Comparison of ENCODE assay signal across 8 cellular contexts in the genomic region with DNA sequence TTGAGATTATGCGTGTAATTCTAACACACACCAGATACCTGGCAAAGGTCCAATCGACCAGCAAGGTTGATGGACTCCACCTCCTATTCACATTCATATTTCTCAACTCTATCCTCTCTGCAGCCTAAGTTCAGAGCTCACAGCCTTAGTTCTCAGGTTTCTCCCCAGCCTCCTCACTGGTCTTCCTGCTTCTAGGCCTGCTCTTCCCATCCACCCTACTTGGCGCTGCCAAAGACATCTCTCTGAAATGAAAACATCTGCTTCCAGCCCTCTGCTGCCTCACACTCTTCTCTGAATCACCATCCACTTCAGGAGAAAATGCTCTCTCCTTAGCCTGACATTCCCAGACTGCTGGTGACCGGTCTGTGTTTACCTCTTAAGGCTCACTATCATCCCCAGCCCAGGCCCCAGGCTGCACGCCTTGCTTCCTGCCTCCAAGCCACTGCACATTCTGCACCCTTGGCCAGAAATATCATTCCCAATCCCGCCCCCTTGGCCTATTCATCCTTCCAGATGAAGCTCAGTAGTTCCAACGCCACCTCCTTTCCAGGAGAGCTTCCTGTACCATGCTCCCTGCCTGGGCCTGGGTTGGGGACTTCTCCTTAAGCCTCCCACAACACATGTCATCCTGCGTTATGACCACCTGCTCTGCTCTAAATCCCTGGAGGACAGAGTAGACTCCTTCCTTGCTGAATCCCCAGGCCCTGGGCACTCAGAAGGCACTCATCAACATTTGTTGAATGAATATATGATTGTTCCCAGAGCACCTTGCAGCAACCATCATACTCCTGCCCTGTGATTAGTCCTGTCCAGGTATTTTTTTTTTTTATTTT. TPM values are rescaled to one million over a fixed set of nuclear protein-coding genes. Genes with fewer than 3 reads are reported as not detected.
DNase-seq lines count a peak whose midpoint lies in the region; ATAC-seq and TF ChIP-seq lines count a peak whose summit lies in the region.

No MANE protein-coding gene starts in this region.

- H3K9me3 ChIP-seq in cardiac muscle cell (ENCODE audit: low read depth): no peaks in the 10 kb centered on the region
- H3K9me3 ChIP-seq in ascending aorta: no peaks in the 10 kb centered on the region
- no peaks in the 10 kb centered on the region for H3K9me3 ChIP-seq in liver (ENCODE audit: control insufficient read depth in 4 of 4, low read length in 3 of 4)

- intact Hi-C loops in Right ventricle myocardium inferior (cut with DNase I): no loop called here
- intact Hi-C loops in ascending aorta (cut with DNase I): no loop called here

- ATAC-seq in Right ventricle myocardium inferior: no peak
- ATAC-seq in GM21825 (IDR thresholded peaks at IDR 0.05; ENCODE audit: unreplicated experiment): no peak
- no peak for ATAC-seq in HG02588 (IDR thresholded peaks at IDR 0.05; ENCODE audit: unreplicated experiment)
- no peak for ATAC-seq in HG03457 (IDR thresholded peaks at IDR 0.05; ENCODE audit: unreplicated experiment)
- no peak for ATAC-seq in GM19351 (IDR thresholded peaks at IDR 0.05; ENCODE audit: unreplicated experiment)

- no peaks in the 10 kb centered on the region for H3K27me3 ChIP-seq in cardiac muscle cell
- H3K27me3 ChIP-seq in ascending aorta: no peaks in the 10 kb centered on the region
- H3K27me3 ChIP-seq in liver (ENCODE audit: control insufficient read depth in 4 of 4, insufficient read depth in 4 of 4, low read length in 3 of 4): no peaks in the 10 kb centered on the region

- H3K27ac ChIP-seq in cardiac muscle cell: peak overlapping the region; percentile 77
- H3K27ac ChIP-seq in ascending aorta: peak overlapping the region; percentile 40 to 78
- peak overlapping the region; percentile 2 to 36 for H3K27ac ChIP-seq in liver (ENCODE audit: low read depth in 1 of 2, low read length in 2 of 2)

- no peaks in the 10 kb centered on the region for H3K36me3 ChIP-seq in cardiac muscle cell
- no peaks in the 10 kb centered on the region for H3K36me3 ChIP-seq in ascending aorta
- H3K36me3 ChIP-seq in liver (ENCODE audit: control insufficient read depth in 4 of 4, insufficient read depth in 3 of 4, low read depth in 1 of 4, low read length in 3 of 4): no peaks in the 10 kb centered on the region

- H3K4me3 ChIP-seq in cardiac muscle cell (no peak overlapping the region), ascending aorta (no peak overlapping the region), liver (ENCODE audit: low read depth in 1 of 3, low read length in 3 of 3) (no peak overlapping the region)

- TF ChIP-seq RAD21 in liver (IDR thresholded peaks at IDR 0.05): no peak

- 62% methylated on average over 8 of the region's 8 CpGs for WGBS in liver

- TF ChIP-seq CTCF in cardiac muscle cell (IDR thresholded peaks at IDR 0.05; ENCODE audit: low read depth, low read length) (no peak), ascending aorta (IDR thresholded peaks at IDR 0.05) (no peak), liver (IDR thresholded peaks at IDR 0.05; ENCODE audit: low read depth, low read length, missing input control) (no peak)

- H3K9ac ChIP-seq in liver (ENCODE audit: low read depth in 1 of 2, low read length in 2 of 2): no peak overlapping the region

- peak; percentile 52 to 91 for DNase-seq in cardiac muscle cell (ENCODE audit: low read depth in 1 of 2, low spot score in 1 of 2)
- DNase-seq in Right ventricle myocardium inferior (ENCODE audit: missing footprints): no peak
- no peak for DNase-seq in ascending aorta (ENCODE audit: low spot score in 2 of 2)

- H3K4me1 ChIP-seq in cardiac muscle cell (ENCODE audit: low read depth) (peaks cover 37% of the 10 kb centered on the region), ascending aorta (peaks cover 0 to 16% of the 10 kb centered on the region in 2 donors), liver (ENCODE audit: control insufficient read depth in 4 of 4, insufficient read depth in 4 of 4, low read length in 3 of 4) (peaks cover 9 to 90% (median 58%) of the 10 kb centered on the region in 4 donors)

TF ChIP-seq in liver, 16 proteins besides CTCF, POLR2A, EP300 and RAD21:
- TF ChIP-seq SP1 (IDR thresholded peaks at IDR 0.05) (peak; percentile 15), HNF4G (IDR thresholded peaks at IDR 0.05) (no peak), EGR1 (IDR thresholded peaks at IDR 0.05; ENCODE audit: low read depth in 2 of 2) (no peak), NR2F2 (IDR thresholded peaks at IDR 0.05) (peak; percentile 48)

RNA-seq across cellular contexts. Expression of gene ARRB1, which starts 3.5 kb away (rescaled TPM):
- 8.7 and 10.7 TPM in 2 replicates for total RNA-seq in cardiac muscle cell
- 4.5 and 8.3 TPM in 2 replicates for polyA plus RNA-seq in cardiac muscle cell
- 30.3 TPM for total RNA-seq in Right ventricle myocardium inferior
- total RNA-seq in ascending aorta: 78.2 TPM
- total RNA-seq in liver: 10 to 100 TPM; 19.3 to 21.2 TPM
- polyA plus RNA-seq in liver: 1 to 10 TPM; 3.3 to 5.7 TPM

RNA-seq across cellular contexts. Expression of gene RPS3, which starts 51.3 kb away (rescaled TPM):
- total RNA-seq in cardiac muscle cell (781 and 951 TPM in 2 replicates), Right ventricle myocardium inferior (972 TPM), ascending aorta (511 TPM), liver (1,000 to 10,000 TPM in 1 of 2 donors, 100 to 1,000 TPM in 1; 289 to 1,115 TPM)
- polyA plus RNA-seq in cardiac muscle cell (974 and 1,206 TPM in 2 replicates), liver (100 to 1,000 TPM; 365 to 620 TPM)

Comparison
In these comparisons a context has a peak if more than half of its experiments do, and no peak if none do; other contexts are left out.
1. DNase-seq: peak in cardiac muscle cell (2 of 2); none in Right ventricle myocardium inferior (single experiment) and ascending aorta (0 of 2).
2. H3K27ac ChIP-seq: peak in every context shown above with its lines; median percentile 77 in cardiac muscle cell; 59 in ascending aorta; 19 in liver.